Comparison of ENCODE assay signal across 8 cellular contexts in genomic region chr6:135922170-135922569, GRCh38.
DNase-seq lines count a peak whose midpoint lies in the region; ATAC-seq and TF ChIP-seq lines count a peak whose summit lies in the region.

No MANE protein-coding gene starts in this region.

- POLR2A ChIA-PET in GM10248 (lab: Yijun Ruan, JAX): no interaction called here

- CTCF ChIA-PET in GM10248 (lab: Yijun Ruan, JAX): interaction anchor here (1.3 to 2.8 kb wide), 3 partner anchors 12 to 16 kb away, joined by 3 to 13 read pairs (median 8); no protein-coding TSS in a partner anchor

- H3K36me3 ChIP-seq in BE2C: no peaks in the 10 kb centered on the region

- DNase-seq in BE2C (peak; percentile 66), HT1080 (ENCODE audit: low read depth) (peak; percentile 95), brain pericyte (ENCODE audit: low read depth, low spot score) (peak; percentile 89), medulla oblongata (ENCODE audit: extremely low spot score) (peak; percentile 21), GM10248 (ENCODE audit: extremely low spot score) (no peak)
- DNase-seq in activated CD4-positive, alpha-beta T cell treated with anti-CD3 and anti-CD28 coated beads, Interleukin-2, amount 50 U/mL, for 4 hours: no peak

- no peaks in the 10 kb centered on the region for H3K9me3 ChIP-seq in BE2C

- H3K27me3 ChIP-seq in BE2C: no peaks in the 10 kb centered on the region

- H3K4me3 ChIP-seq in BE2C (ENCODE audit: low read depth, low read length): no peak overlapping the region

- ATAC-seq in HG03565 (IDR thresholded peaks at IDR 0.05; ENCODE audit: unreplicated experiment) (no peak), HG03025 (IDR thresholded peaks at IDR 0.05; ENCODE audit: low FRiP score, unreplicated experiment) (no peak)

- TF ChIP-seq CTCF in BE2C (IDR thresholded peaks at IDR 0.05; ENCODE audit: low read depth, low read length) (no peak), GM10248 (IDR thresholded peaks at IDR 0.05; ENCODE audit: control extremely low read depth, extremely low read depth, low read depth, missing control alignments) (no peak)

- H3K4me1 ChIP-seq in BE2C: peaks cover 16% of the 10 kb centered on the region

Comparison
In these comparisons a context has a peak if more than half of its experiments do, and no peak if none do; other contexts are left out.
1. DNase-seq: peak in BE2C (single experiment), HT1080 (single experiment), brain pericyte (single experiment) and medulla oblongata (single experiment); none in activated CD4-positive, alpha-beta T cell treated with anti-CD3 and anti-CD28 coated beads, Interleukin-2, amount 50 U/mL, for 4 hours (0 of 2) and GM10248 (single experiment).